Comparison of ENCODE assay signal across 1 cellular context in the genomic region with DNA sequence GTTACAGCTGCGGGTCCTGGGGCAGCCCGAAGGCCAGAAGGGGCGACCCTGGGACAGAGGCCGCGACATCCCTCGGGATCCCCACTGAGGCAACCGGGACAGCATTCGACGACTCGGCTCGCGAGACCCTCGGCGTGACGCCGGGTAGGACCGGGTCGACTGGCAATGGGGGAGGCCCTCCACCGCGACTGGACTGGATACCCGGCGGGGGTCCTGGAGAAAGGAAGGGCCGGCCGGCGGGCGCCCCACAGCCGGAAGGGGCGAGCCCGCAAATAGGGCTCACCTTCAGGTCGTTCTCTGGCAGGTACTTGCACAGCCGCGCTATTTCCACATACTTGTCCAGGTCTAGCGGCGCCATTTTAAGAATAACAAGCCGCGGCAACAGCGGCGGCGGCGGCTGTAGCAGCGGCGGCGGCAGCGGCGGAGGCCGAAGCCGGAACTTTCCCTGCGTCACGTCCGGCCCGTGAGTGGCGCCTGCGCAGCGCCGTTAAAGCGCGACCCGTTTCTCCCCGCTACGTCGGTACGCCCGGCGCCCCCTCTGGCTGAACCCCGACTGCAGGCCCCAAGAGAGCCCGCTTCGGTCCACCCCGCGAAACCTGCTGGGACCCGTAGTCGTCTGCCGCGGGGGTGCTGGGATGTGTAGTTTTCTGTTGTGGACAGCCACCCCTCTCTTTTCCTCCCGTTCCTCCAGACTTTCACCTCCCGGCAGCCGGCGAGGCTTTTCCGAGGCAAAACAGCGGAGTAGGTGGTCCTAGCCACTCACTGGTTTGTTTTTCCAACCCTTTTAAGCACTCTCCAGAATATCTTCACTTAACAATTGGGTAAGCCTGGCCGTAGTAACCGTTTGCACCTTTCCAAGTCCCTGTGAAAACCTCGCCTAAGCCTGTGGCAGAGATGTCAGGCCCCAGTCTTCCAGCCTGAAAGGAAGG.
TF ChIP-seq lines count a peak whose summit lies in the region.

A gene (minus strand): TSS at position 443 of the 929 bp plus-strand sequence. CDS start 85 bp downstream, at position 358.

TF ChIP-seq in GM12878, 131 proteins besides CTCF, POLR2A, EP300 and RAD21 (continued from another document):
- TF ChIP-seq, protein P1, sequence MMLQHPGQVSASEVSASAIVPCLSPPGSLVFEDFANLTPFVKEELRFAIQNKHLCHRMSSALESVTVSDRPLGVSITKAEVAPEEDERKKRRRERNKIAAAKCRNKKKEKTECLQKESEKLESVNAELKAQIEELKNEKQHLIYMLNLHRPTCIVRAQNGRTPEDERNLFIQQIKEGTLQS (IDR thresholded peaks at IDR 0.05; ENCODE audit: borderline replicate concordance, extremely low read depth, low read depth, low read length) = no peak
- TF ChIP-seq SUPT20H (IDR thresholded peaks at IDR 0.05; ENCODE audit: borderline replicate concordance, control insufficient read depth, low read depth, low read length) = no peak
- TF ChIP-seq ZBED1 (IDR thresholded peaks at IDR 0.05; ENCODE audit: borderline replicate concordance) = no peak
- 0 out of 2 replicates have a peak, but pooled peaks have one; percentile 44 for TF ChIP-seq ZNF217 (IDR thresholded peaks at IDR 0.05)
- no peak for TF ChIP-seq RFX5 (IDR thresholded peaks at IDR 0.05; ENCODE audit: low read depth, low read length)
- no peak for TF ChIP-seq RAD51 (IDR thresholded peaks at IDR 0.05)
- TF ChIP-seq, protein P2, sequence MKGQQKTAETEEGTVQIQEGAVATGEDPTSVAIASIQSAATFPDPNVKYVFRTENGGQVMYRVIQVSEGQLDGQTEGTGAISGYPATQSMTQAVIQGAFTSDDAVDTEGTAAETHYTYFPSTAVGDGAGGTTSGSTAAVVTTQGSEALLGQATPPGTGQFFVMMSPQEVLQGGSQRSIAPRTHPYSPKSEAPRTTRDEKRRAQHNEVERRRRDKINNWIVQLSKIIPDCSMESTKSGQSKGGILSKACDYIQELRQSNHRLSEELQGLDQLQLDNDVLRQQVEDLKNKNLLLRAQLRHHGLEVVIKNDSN (IDR thresholded peaks at IDR 0.05; ENCODE audit: borderline replicate concordance, extremely low read length, insufficient read depth, low read depth, low read length) = no peak
- TF ChIP-seq FOS (IDR thresholded peaks at IDR 0.05; ENCODE audit: borderline replicate concordance, extremely low read depth, insufficient read length) = no peak
- TF ChIP-seq, protein P3, sequence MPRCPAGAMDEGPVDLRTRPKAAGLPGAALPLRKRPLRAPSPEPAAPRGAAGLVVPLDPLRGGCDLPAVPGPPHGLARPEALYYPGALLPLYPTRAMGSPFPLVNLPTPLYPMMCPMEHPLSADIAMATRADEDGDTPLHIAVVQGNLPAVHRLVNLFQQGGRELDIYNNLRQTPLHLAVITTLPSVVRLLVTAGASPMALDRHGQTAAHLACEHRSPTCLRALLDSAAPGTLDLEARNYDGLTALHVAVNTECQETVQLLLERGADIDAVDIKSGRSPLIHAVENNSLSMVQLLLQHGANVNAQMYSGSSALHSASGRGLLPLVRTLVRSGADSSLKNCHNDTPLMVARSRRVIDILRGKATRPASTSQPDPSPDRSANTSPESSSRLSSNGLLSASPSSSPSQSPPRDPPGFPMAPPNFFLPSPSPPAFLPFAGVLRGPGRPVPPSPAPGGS (IDR thresholded peaks at IDR 0.05; ENCODE audit: borderline replicate concordance, insufficient read depth, low read depth, low read length, poor library complexity, severe bottlenecking) = no peak
- TF ChIP-seq, protein P4, sequence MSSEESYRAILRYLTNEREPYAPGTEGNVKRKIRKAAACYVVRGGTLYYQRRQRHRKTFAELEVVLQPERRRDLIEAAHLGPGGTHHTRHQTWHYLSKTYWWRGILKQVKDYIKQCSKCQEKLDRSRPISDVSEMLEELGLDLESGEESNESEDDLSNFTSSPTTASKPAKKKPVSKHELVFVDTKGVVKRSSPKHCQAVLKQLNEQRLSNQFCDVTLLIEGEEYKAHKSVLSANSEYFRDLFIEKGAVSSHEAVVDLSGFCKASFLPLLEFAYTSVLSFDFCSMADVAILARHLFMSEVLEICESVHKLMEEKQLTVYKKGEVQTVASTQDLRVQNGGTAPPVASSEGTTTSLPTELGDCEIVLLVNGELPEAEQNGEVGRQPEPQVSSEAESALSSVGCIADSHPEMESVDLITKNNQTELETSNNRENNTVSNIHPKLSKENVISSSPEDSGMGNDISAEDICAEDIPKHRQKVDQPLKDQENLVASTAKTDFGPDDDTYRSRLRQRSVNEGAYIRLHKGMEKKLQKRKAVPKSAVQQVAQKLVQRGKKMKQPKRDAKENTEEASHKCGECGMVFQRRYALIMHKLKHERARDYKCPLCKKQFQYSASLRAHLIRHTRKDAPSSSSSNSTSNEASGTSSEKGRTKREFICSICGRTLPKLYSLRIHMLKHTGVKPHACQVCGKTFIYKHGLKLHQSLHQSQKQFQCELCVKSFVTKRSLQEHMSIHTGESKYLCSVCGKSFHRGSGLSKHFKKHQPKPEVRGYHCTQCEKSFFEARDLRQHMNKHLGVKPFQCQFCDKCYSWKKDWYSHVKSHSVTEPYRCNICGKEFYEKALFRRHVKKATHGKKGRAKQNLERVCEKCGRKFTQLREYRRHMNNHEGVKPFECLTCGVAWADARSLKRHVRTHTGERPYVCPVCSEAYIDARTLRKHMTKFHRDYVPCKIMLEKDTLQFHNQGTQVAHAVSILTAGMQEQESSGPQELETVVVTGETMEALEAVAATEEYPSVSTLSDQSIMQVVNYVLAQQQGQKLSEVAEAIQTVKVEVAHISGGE (CRISPR knock-in tag; IDR thresholded peaks at IDR 0.05) = no peak
- peak; percentile 82 for TF ChIP-seq MEF2B (IDR thresholded peaks at IDR 0.05; ENCODE audit: partially characterized antibody, poor library complexity, severe bottlenecking)
- peak; percentile 60 for TF ChIP-seq FOXK2 (IDR thresholded peaks at IDR 0.05)
- no peak for TF ChIP-seq ZSCAN29 (IDR thresholded peaks at IDR 0.05)
- no peak for TF ChIP-seq KDM1A (IDR thresholded peaks at IDR 0.05; ENCODE audit: borderline replicate concordance)
- TF ChIP-seq MTA3 (IDR thresholded peaks at IDR 0.05; ENCODE audit: borderline replicate concordance, low read length) = no peak
- no peak for TF ChIP-seq CHD4 (IDR thresholded peaks at IDR 0.05)
- no peak for TF ChIP-seq NR2C2 (IDR thresholded peaks at IDR 0.05; ENCODE audit: borderline replicate concordance, control insufficient read depth, insufficient read length, low read depth)
- no peak for TF ChIP-seq KAT2A (conservative IDR thresholded peaks at IDR 0.05; ENCODE audit: control insufficient read depth, low read depth, low read length)
- TF ChIP-seq GABPA (IDR thresholded peaks at IDR 0.05; ENCODE audit: low read depth) = peak; percentile 87
- TF ChIP-seq YBX1 (IDR thresholded peaks at IDR 0.05) = no peak
- TF ChIP-seq NFXL1 (IDR thresholded peaks at IDR 0.05; ENCODE audit: borderline replicate concordance) = no peak
- no peak for TF ChIP-seq MTA2 (IDR thresholded peaks at IDR 0.05; ENCODE audit: low read depth)
- TF ChIP-seq, protein P5, sequence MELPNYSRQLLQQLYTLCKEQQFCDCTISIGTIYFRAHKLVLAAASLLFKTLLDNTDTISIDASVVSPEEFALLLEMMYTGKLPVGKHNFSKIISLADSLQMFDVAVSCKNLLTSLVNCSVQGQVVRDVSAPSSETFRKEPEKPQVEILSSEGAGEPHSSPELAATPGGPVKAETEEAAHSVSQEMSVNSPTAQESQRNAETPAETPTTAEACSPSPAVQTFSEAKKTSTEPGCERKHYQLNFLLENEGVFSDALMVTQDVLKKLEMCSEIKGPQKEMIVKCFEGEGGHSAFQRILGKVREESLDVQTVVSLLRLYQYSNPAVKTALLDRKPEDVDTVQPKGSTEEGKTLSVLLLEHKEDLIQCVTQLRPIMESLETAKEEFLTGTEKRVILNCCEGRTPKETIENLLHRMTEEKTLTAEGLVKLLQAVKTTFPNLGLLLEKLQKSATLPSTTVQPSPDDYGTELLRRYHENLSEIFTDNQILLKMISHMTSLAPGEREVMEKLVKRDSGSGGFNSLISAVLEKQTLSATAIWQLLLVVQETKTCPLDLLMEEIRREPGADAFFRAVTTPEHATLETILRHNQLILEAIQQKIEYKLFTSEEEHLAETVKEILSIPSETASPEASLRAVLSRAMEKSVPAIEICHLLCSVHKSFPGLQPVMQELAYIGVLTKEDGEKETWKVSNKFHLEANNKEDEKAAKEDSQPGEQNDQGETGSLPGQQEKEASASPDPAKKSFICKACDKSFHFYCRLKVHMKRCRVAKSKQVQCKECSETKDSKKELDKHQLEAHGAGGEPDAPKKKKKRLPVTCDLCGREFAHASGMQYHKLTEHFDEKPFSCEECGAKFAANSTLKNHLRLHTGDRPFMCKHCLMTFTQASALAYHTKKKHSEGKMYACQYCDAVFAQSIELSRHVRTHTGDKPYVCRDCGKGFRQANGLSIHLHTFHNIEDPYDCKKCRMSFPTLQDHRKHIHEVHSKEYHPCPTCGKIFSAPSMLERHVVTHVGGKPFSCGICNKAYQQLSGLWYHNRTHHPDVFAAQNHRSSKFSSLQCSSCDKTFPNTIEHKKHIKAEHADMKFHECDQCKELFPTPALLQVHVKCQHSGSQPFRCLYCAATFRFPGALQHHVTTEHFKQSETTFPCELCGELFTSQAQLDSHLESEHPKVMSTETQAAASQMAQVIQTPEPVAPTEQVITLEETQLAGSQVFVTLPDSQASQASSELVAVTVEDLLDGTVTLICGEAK (IDR thresholded peaks at IDR 0.05; ENCODE audit: borderline replicate concordance) = peak; percentile 85
- peak; percentile 62 for TF ChIP-seq NR2F1 (conservative IDR thresholded peaks at IDR 0.05)
